In the genomic region with DNA sequence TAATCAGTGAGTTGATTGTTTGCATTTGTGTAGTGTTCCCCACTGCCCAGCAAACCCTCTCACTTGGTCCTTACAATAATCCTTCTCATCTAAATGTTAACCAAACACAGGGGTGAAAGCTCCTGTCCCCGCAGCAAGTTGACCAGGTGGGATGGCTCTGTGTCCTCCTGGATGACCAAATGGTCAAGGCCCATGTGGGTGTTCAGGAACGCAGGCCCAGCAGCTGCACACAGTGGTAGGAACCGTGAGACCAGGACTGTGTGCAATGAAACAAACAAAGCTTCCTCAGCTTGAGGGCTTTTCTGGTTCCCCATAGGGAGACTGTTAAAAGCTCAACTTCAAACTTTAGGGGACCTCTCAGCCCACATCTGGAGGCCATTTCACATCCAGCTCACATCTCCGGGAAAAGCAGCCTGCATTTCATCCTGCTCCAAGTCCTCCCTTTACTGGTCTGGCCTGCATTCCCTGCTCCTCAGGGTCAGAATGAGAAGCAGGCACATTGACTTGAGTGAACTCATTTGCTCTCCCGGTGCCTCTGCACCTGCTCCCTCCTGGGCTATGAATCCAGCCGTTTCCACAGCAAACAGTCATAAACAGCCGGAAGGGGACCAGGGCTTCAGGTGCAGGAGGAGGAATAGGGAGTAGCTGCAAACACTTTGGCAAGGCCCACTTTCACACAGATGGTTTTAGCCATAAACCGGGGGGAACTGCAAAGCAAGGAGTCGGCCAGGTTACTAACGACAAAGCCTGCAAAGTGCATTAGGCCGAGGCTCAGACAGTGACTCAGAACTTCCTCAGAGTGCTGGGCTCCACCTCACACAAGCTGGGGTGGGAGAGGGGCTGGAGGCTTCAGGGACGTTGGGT, we compare ENCODE assay signal across 13 cellular contexts.
A peak's percentile ranks its signal among the peaks of the same experiment; 100 is the strongest.
DNase-seq lines count a peak whose midpoint lies in the region; ATAC-seq, FAIRE-seq and TF ChIP-seq lines count a peak whose summit lies in the region.
"Had no signal": no experiment of that assay in that cellular context is flagged by ENCODE, and none has a peak within 500 bp of the region (broad histone marks: within the 10 kb centered on the region; RNA-seq: fewer than 3 reads in every experiment).

No MANE protein-coding gene starts in this region.

- H3K4me3 Mint-ChIP-seq in osteocyte (ENCODE audit: unreplicated experiment) = no peak overlapping the region
- H3K4me3 Mint-ChIP-seq: stimulated activated naive B cell treated with anti-CD40 and anti-IgM and Interleukin-4, amounts not matched to agents 10 μg/mL and 1 μg/mL and 100 μg/mL, for 72 hours had no signal

- H3K4me1 ChIP-seq in GM23248 (ENCODE audit: insufficient read depth) (peaks cover 30% of the 10 kb centered on the region), mammary epithelial cell (ENCODE audit: insufficient read depth, low read length) (peaks cover 25% of the 10 kb centered on the region), psoas muscle (peaks cover 23% of the 10 kb centered on the region)

- H3K4me3 ChIP-seq in GM23248 (no peak overlapping the region), brain microvascular endothelial cell (ENCODE audit: low read depth, low read length) (no peak overlapping the region), mammary epithelial cell (replicated peaks in 1 of 3; ENCODE audit: insufficient read depth in 1 of 3, low read depth in 2 of 3, low read length in 3 of 3) (no peak overlapping the region), psoas muscle (no peak overlapping the region)
- H3K4me3 ChIP-seq: left ventricle myocardium inferior had no signal

- H3K36me3 Mint-ChIP-seq in osteocyte (ENCODE audit: unreplicated experiment) = no peaks in the 10 kb centered on the region

- H3K27me3 Mint-ChIP-seq in osteocyte (ENCODE audit: unreplicated experiment) = no peaks in the 10 kb centered on the region

- H3K9me3 ChIP-seq in GM23248 (ENCODE audit: low read depth) (no peaks in the 10 kb centered on the region), mammary epithelial cell (replicated peaks; ENCODE audit: insufficient read depth, low read length) (no peaks in the 10 kb centered on the region), psoas muscle (no peaks in the 10 kb centered on the region)
- H3K9me3 ChIP-seq: left ventricle myocardium inferior had no signal

- H3K36me3 ChIP-seq in GM23248 (ENCODE audit: low read depth) (no peaks in the 10 kb centered on the region), brain microvascular endothelial cell (replicated peaks) (no peaks in the 10 kb centered on the region), mammary epithelial cell (ENCODE audit: insufficient read depth, low read length) (no peaks in the 10 kb centered on the region), psoas muscle (ENCODE audit: insufficient read depth in 1 of 2, low read depth in 1 of 2) (no peaks in the 10 kb centered on the region)
- H3K36me3 ChIP-seq: left ventricle myocardium inferior had no signal

- no peak for TF ChIP-seq CTCF in brain microvascular endothelial cell (IDR thresholded peaks at IDR 0.05; ENCODE audit: low read depth, low read length, missing control alignments)
- no peak for TF ChIP-seq CTCF in osteocyte (IDR thresholded peaks at IDR 0.05)
- TF ChIP-seq CTCF in mammary epithelial cell (conservative IDR thresholded peaks at IDR 0.05 in 1 of 2, IDR thresholded peaks at IDR 0.05 in 1 of 2; ENCODE audit: extremely low read depth in 1 of 2, insufficient read depth in 1 of 2, low read depth in 1 of 2, low read length in 2 of 2) = no peak
- no peak for TF ChIP-seq CTCF in psoas muscle (IDR thresholded peaks at IDR 0.05)

- no peak overlapping the region for H3K9ac ChIP-seq in GM23248
- H3K9ac ChIP-seq in mammary epithelial cell (ENCODE audit: insufficient read depth, low read length) = no peak overlapping the region

- no peaks in the 10 kb centered on the region for H3K9me2 ChIP-seq in GM23248 (ENCODE audit: insufficient read depth)

- intact Hi-C loops in mammary epithelial cell (cut with micrococcal nuclease) (no loop called here), psoas muscle (cut with DNase I) (no loop called here)

- H3K4me2 ChIP-seq in GM23248 (ENCODE audit: unreplicated experiment) (no peak overlapping the region), mammary epithelial cell (ENCODE audit: insufficient read depth, low read depth, low read length) (no peak overlapping the region)

- no peak overlapping the region for H3K27ac Mint-ChIP-seq in osteocyte (ENCODE audit: unreplicated experiment)
- H3K27ac Mint-ChIP-seq: stimulated activated naive B cell treated with anti-CD40 and anti-IgM and Interleukin-4, amounts not matched to agents 10 μg/mL and 1 μg/mL and 100 μg/mL, for 72 hours had no signal

- BruUV-seq in mammary epithelial cell (replicated peaks; lab: Mats Ljungman, UMichigan) = no TSS peak

- peaks cover 23% of the 10 kb centered on the region for H3K4me1 Mint-ChIP-seq in osteocyte (ENCODE audit: unreplicated experiment)

- no peak for FAIRE-seq in H54 (lab: Jason Lieb, UNC)

- dilution Hi-C loops in mammary epithelial cell (cut with HindIII; ENCODE audit: low sequenced_read_pairs) = loop anchor here (10.0 kb wide), 2 partner anchors 88 to 498 kb away; no protein-coding TSS in a partner anchor

- DNase-seq in GM23248 (peak; percentile 53), NCI-H2029 treated with DMSO at 0.1 percent for 48 hours (lab: John Stamatoyannopoulos, UW) (peak; percentile 69), brain microvascular endothelial cell (peak; percentile 59), osteocyte (ENCODE audit: extremely low spot score, unreplicated experiment) (peak; percentile 67), H54 (ENCODE audit: insufficient read length, low spot score) (no peak), mammary epithelial cell (no peak), psoas muscle (no peak)
- DNase-seq: activated CD4-positive, CD25-positive, alpha-beta regulatory T cell; activated effector memory CD4-positive, alpha-beta T cell treated with Interleukin-2 at 50 U/mL for 16 hours; left ventricle myocardium inferior; occipital lobe; stimulated activated CD4-positive, alpha-beta T cell treated with anti-CD3 and anti-CD28 coated beads, Interleukin-1b, Interleukin-23, amount 100 ng/mL, for 48 hours; stimulated activated naive B cell treated with anti-CD40 and anti-IgM and Interleukin-4, amounts not matched to agents 10 μg/mL and 1 μg/mL and 100 μg/mL, for 72 hours had no signal

- H3K27ac ChIP-seq in GM23248 (no peak overlapping the region), brain microvascular endothelial cell (no peak overlapping the region), mammary epithelial cell (ENCODE audit: insufficient read depth, low read depth, low read length) (no peak overlapping the region), psoas muscle (no peak overlapping the region)
- H3K27ac ChIP-seq: left ventricle myocardium inferior had no signal

- H3K27me3 ChIP-seq in GM23248 (replicated peaks; ENCODE audit: insufficient read depth) (no peaks in the 10 kb centered on the region), brain microvascular endothelial cell (replicated peaks) (no peaks in the 10 kb centered on the region), mammary epithelial cell (ENCODE audit: insufficient read depth, low read length) (no peaks in the 10 kb centered on the region), psoas muscle (ENCODE audit: insufficient read depth in 3 of 3, low read length in 2 of 3) (no peaks in the 10 kb centered on the region)

- ATAC-seq in psoas muscle = no peak

- in situ Hi-C loops in GM23248 (cut with MboI) (no loop called here), brain microvascular endothelial cell (cut with HindIII; ENCODE audit: low pct_ligation_motif_present, low sequenced_read_pairs) (no loop called here), mammary epithelial cell (cut with MboI; ENCODE audit: low sequenced_read_pairs in 2 of 2) (no loop called here)

- H4K20me1 ChIP-seq in GM23248 (ENCODE audit: insufficient read depth) = no peaks in the 10 kb centered on the region
- no peaks in the 10 kb centered on the region for H4K20me1 ChIP-seq in mammary epithelial cell (ENCODE audit: insufficient read depth, low read length)

- H2AFZ ChIP-seq in GM23248 (no peak overlapping the region), mammary epithelial cell (ENCODE audit: low read depth, low read length) (no peak overlapping the region)

- CTCF ChIA-PET in mammary epithelial cell (lab: Charles Lee; ENCODE audit: low non-redundant PET) = no interaction called here

- H3F3A ChIP-seq in GM23248 (ENCODE audit: insufficient read depth) = peaks cover 27% of the 10 kb centered on the region

- TF ChIP-seq POLR2A in H54 (IDR thresholded peaks at IDR 0.05; ENCODE audit: low read depth, low read length) = no peak

- peaks cover 12% of the 10 kb centered on the region for H3K9me3 Mint-ChIP-seq in osteocyte (ENCODE audit: unreplicated experiment)

- WGBS in GM23248 (ENCODE audit: low coverage in 1 of 2, low lambda C conversion rate in 2 of 2, missing lambda C conversion rate in 2 of 2), 2 experiments = 59 to 62% methylated on average over 12 of the region's 12 CpGs
- WGBS in mammary epithelial cell (ENCODE audit: low coverage, missing lambda C conversion rate) = 75% methylated on average over 12 of the region's 12 CpGs
- WGBS in psoas muscle, 3 donors = 50 to 52% (median 52%) methylated on average over 12 of the region's 12 CpGs

- H3K79me2 ChIP-seq in GM23248 (ENCODE audit: insufficient read depth) = no peaks in the 10 kb centered on the region
- H3K79me2 ChIP-seq in mammary epithelial cell (ENCODE audit: insufficient read depth, low read length) = no peaks in the 10 kb centered on the region

Comparison
In these comparisons a context has a peak if more than half of its experiments do, and no peak if none do; other contexts are left out.
1. DNase-seq: peak in GM23248 (single experiment), NCI-H2029 treated with DMSO at 0.1 percent for 48 hours (single experiment), brain microvascular endothelial cell (single experiment) and osteocyte (single experiment); none in H54 (single experiment), mammary epithelial cell (single experiment) and psoas muscle (0 of 2).